In genomic region chr17:38871247-38871991, GRCh38 we compare ENCODE assay signal across 1 cellular context.
TF ChIP-seq lines count a peak whose summit lies in the region.

No MANE protein-coding gene starts in this region.

TF ChIP-seq in K562, 482 proteins besides CTCF, POLR2A, EP300 and RAD21 (continued from another document and continues in another):
- TF ChIP-seq ARID4B (CRISPR knock-in tag; IDR thresholded peaks at IDR 0.05) (no peak), MTA1 (IDR thresholded peaks at IDR 0.05; ENCODE audit: borderline replicate concordance) (0 out of 2 replicates have a peak, but pooled peaks have one; percentile 14), SMARCA4 (IDR thresholded peaks at IDR 0.05) (peak; percentile 90), THRAP3 (IDR thresholded peaks at IDR 0.05; ENCODE audit: borderline replicate concordance) (no peak), PRPF4 (IDR thresholded peaks at IDR 0.05; ENCODE audit: insufficient read depth, low read depth, low read length, poor library complexity, severe bottlenecking) (no peak), CGGBP1 (CRISPR knock-in tag; IDR thresholded peaks at IDR 0.05) (no peak), PKNOX1 (IDR thresholded peaks at IDR 0.05) (0 out of 2 replicates have a peak, but pooled peaks have one; percentile 17), LEF1 (IDR thresholded peaks at IDR 0.05) (peak; percentile 86), C11orf30 (IDR thresholded peaks at IDR 0.05; ENCODE audit: low read depth) (peak; percentile 78), HCFC1 (IDR thresholded peaks at IDR 0.05; ENCODE audit: low read depth, low read length) (no peak), SMAD4 (CRISPR knock-in tag; conservative IDR thresholded peaks at IDR 0.05) (0 out of 2 replicates have a peak, but pooled peaks have one; percentile 17), NCOA2 (IDR thresholded peaks at IDR 0.05; ENCODE audit: partially characterized antibody in 2 of 2) (no peak), GMEB1 (CRISPR knock-in tag; IDR thresholded peaks at IDR 0.05) (no peak), CBFA2T3 (IDR thresholded peaks at IDR 0.05) (peak; percentile 60), ZNF280B (CRISPR knock-in tag; IDR thresholded peaks at IDR 0.05) (no peak), ZNF311 (CRISPR knock-in tag; IDR thresholded peaks at IDR 0.05) (no peak), ARID2 (IDR thresholded peaks at IDR 0.05) (no peak), MYC (IDR thresholded peaks at IDR 0.05; ENCODE audit: low read depth, low read length) (peak; percentile 43), MYC (CRISPR knock-in tag; IDR thresholded peaks at IDR 0.05; ENCODE audit: borderline replicate concordance, low read depth) (no peak), TAL1 (IDR thresholded peaks at IDR 0.05) (0 out of 2 replicates have a peak, but pooled peaks have one; percentile 13), POLR2B (IDR thresholded peaks at IDR 0.05; ENCODE audit: low read depth, partially characterized antibody) (peak; percentile 54), ZNF253 (CRISPR knock-in tag; conservative IDR thresholded peaks at IDR 0.05) (no peak), SETDB1 (IDR thresholded peaks at IDR 0.05; ENCODE audit: low read length) (no peak), FOXP4 (CRISPR knock-in tag; IDR thresholded peaks at IDR 0.05; ENCODE audit: borderline replicate concordance) (no peak), NCOA1 (IDR thresholded peaks at IDR 0.05; ENCODE audit: low read depth) (peak; percentile 29; the same call in 1 of the 2 replicates), SUPT5H (IDR thresholded peaks at IDR 0.05) (peak; percentile 61), MAFK (IDR thresholded peaks at IDR 0.05; ENCODE audit: low read length) (peak; percentile 53; the same call in 1 of the 2 replicates), NR2F6 (CRISPR knock-in tag; IDR thresholded peaks at IDR 0.05) (peak; percentile 55; the same call in 1 of the 2 replicates), KLF13 (tag; IDR thresholded peaks at IDR 0.05; ENCODE audit: borderline replicate concordance, low read depth) (0 out of 2 replicates have a peak, but pooled peaks have one; percentile 11), SMC3 (conservative IDR thresholded peaks at IDR 0.05; ENCODE audit: insufficient read depth, low read depth, low read length) (peak; percentile 25; the same call in 1 of the 2 replicates), VEZF1 (CRISPR knock-in tag; IDR thresholded peaks at IDR 0.05) (peak; percentile 74), ZNF316 (IDR thresholded peaks at IDR 0.05) (peak; percentile 67), GTF2B (IDR thresholded peaks at IDR 0.05; ENCODE audit: extremely low read depth, insufficient read length) (no peak), RBM14 (IDR thresholded peaks at IDR 0.05; ENCODE audit: borderline replicate concordance, insufficient read depth, low read depth, low read length) (no peak), SMARCB1 (IDR thresholded peaks at IDR 0.05; ENCODE audit: insufficient read length, low read depth) (no peak), BCOR (IDR thresholded peaks at IDR 0.05) (peak; percentile 6; the same call in 1 of the 2 replicates), SMAD1 (IDR thresholded peaks at IDR 0.05; ENCODE audit: low read depth, low read length, partially characterized antibody) (no peak), ZC3H4 (CRISPR knock-in tag; IDR thresholded peaks at IDR 0.05; ENCODE audit: borderline replicate concordance) (no peak), CXXC5 (CRISPR knock-in tag; IDR thresholded peaks at IDR 0.05) (peak; percentile 29), ZNF146 (CRISPR knock-in tag; IDR thresholded peaks at IDR 0.05; ENCODE audit: unreplicated experiment) (no peak), FOXP1 (CRISPR knock-in tag; IDR thresholded peaks at IDR 0.05) (no peak), MTA2 (IDR thresholded peaks at IDR 0.05; ENCODE audit: low read depth) (peak; percentile 49), HMGN3 (IDR thresholded peaks at IDR 0.05; ENCODE audit: borderline replicate concordance, extremely low read depth, insufficient read length, low read depth, low read length) (no peak), ATF7 (IDR thresholded peaks at IDR 0.05) (peak; percentile 66; the same call in 1 of the 2 replicates), ZNF592 (IDR thresholded peaks at IDR 0.05) (peak; percentile 34; the same call in 1 of the 2 replicates), NEUROD1 (IDR thresholded peaks at IDR 0.05; ENCODE audit: borderline replicate concordance, low read depth, low read length, partially characterized antibody) (peak; percentile 72), GTF2E2 (tag; IDR thresholded peaks at IDR 0.05) (no peak)
